Comparison of ENCODE assay signal across 20 cellular contexts in genomic region chr15:90823455-90823974, GRCh38. TPM values are rescaled to one million over a fixed set of nuclear protein-coding genes. Genes with fewer than 3 reads are reported as not detected.
DNase-seq lines count a peak whose midpoint lies in the region; ATAC-seq, FAIRE-seq and TF ChIP-seq lines count a peak whose summit lies in the region.
"Had no signal": no experiment of that assay in that cellular context is flagged by ENCODE, and none has a peak within 500 bp of the region (broad histone marks: within the 10 kb centered on the region; RNA-seq: fewer than 3 reads in every experiment).

No MANE protein-coding gene starts in this region.

- ATAC-seq in T-helper 17 cell (no peak), HG02973 (IDR thresholded peaks at IDR 0.05; ENCODE audit: unreplicated experiment) (no peak)
- no peak for ATAC-seq in activated naive CD4-positive, alpha-beta T cell treated with anti-CD3 and anti-CD28 coated beads, Interleukin-2, amount 50 U/mL, for 72 hours
- ATAC-seq: GM23338 had no signal

- 78% methylated on average over 7 of the region's 7 CpGs for WGBS in hepatocyte (ENCODE audit: low lambda C conversion rate, missing lambda C conversion rate)
- WGBS in small intestine, 3 donors = 26 to 65% (median 35%) methylated on average over 7 of the region's 7 CpGs

- H3K9me2 ChIP-seq in hepatocyte (replicated peaks; ENCODE audit: insufficient read depth) = no peaks in the 10 kb centered on the region

- H3K9me3 Mint-ChIP-seq in T-helper 2 cell treated with Interferon-gamma antibody and Interleukin-4, amounts not matched to agents 5 μg/mL and 100 μg/mL, for 36 hours = no peaks in the 10 kb centered on the region
- H3K9me3 Mint-ChIP-seq in activated naive CD4-positive, alpha-beta T cell treated with anti-CD3 and anti-CD28 coated beads, Interleukin-2, amount 50 U/mL, for 72 hours = peaks cover 3 to 7% of the 10 kb centered on the region in 2 donors

- peak overlapping the region; percentile 10 for H3K27ac Mint-ChIP-seq in T-helper 2 cell treated with Interferon-gamma antibody and Interleukin-4, amounts not matched to agents 5 μg/mL and 100 μg/mL, for 36 hours
- peak overlapping the region; percentile 62 for H3K27ac Mint-ChIP-seq in T-helper 17 cell
- no peak overlapping the region for H3K27ac Mint-ChIP-seq in activated naive CD4-positive, alpha-beta T cell treated with anti-CD3 and anti-CD28 coated beads, Interleukin-2, amount 50 U/mL, for 72 hours
- H3K27ac Mint-ChIP-seq: CD4-positive, CD25-positive, alpha-beta regulatory T cell; GM23338 had no signal

- H3K9me3 ChIP-seq in T-helper 17 cell (ENCODE audit: control insufficient read depth, low read length, poor library complexity, severe bottlenecking) = no peaks in the 10 kb centered on the region
- H3K9me3 ChIP-seq in hepatocyte (ENCODE audit: low read depth) = no peaks in the 10 kb centered on the region
- no peaks in the 10 kb centered on the region for H3K9me3 ChIP-seq in small intestine (ENCODE audit: control insufficient read depth, low read depth)
- H3K9me3 ChIP-seq: Caco-2 had no signal

- H3K27me3 Mint-ChIP-seq in T-helper 2 cell treated with Interferon-gamma antibody and Interleukin-4, amounts not matched to agents 5 μg/mL and 100 μg/mL, for 36 hours (ENCODE audit: low read depth) = no peaks in the 10 kb centered on the region
- no peaks in the 10 kb centered on the region for H3K27me3 Mint-ChIP-seq in T-helper 17 cell

- H3K4me1 ChIP-seq in hepatocyte (ENCODE audit: insufficient read depth) (peaks cover 4% of the 10 kb centered on the region), small intestine (ENCODE audit: control insufficient read depth in 2 of 2, insufficient read depth in 1 of 2, low read depth in 1 of 2, low read length in 1 of 2) (peaks cover 0 to 2% of the 10 kb centered on the region in 2 donors)

- no peak overlapping the region for H3K4me3 Mint-ChIP-seq in T-helper 2 cell treated with Interferon-gamma antibody and Interleukin-4, amounts not matched to agents 5 μg/mL and 100 μg/mL, for 36 hours
- H3K4me3 Mint-ChIP-seq in T-helper 17 cell = no peak overlapping the region
- H3K4me3 Mint-ChIP-seq: CD4-positive, CD25-positive, alpha-beta regulatory T cell; GM23338 had no signal

- no peaks in the 10 kb centered on the region for H3K27me3 ChIP-seq in hepatocyte
- H3K27me3 ChIP-seq in small intestine (ENCODE audit: control insufficient read depth in 2 of 2, insufficient read depth in 2 of 2, low read length in 2 of 2) = no peaks in the 10 kb centered on the region

- DNase-seq in T-helper 2 cell treated with Interferon-gamma antibody and Interleukin-4, amounts not matched to agents 5 μg/mL and 100 μg/mL, for 36 hours (ENCODE audit: low spot score) = no peak
- DNase-seq in T-helper 2 cell (no peak), T-helper 17 cell (no peak), hepatocyte (ENCODE audit: low spot score) (peak; percentile 9), small intestine (peak; percentile 96)
- no peak for DNase-seq in activated naive CD4-positive, alpha-beta T cell treated with anti-CD3 and anti-CD28 coated beads, Interleukin-2, amount 50 U/mL, for 72 hours (ENCODE audit: low spot score in 2 of 2)
- no peak for DNase-seq in activated CD4-positive, alpha-beta T cell treated with anti-CD3 and anti-CD28 coated beads for 1 hour
- DNase-seq: CD4-positive, CD25-positive, alpha-beta regulatory T cell; DMS153; HCEC 1CT; KG1; NCI-H1436; NCI-H1930; NCI-H226; SHP77 had no signal

- H3K36me3 ChIP-seq in hepatocyte (replicated peaks; ENCODE audit: insufficient read depth, low read depth) = no peaks in the 10 kb centered on the region
- H3K36me3 ChIP-seq in small intestine (ENCODE audit: control insufficient read depth in 2 of 2, insufficient read depth in 2 of 2, low read length in 2 of 2) = no peaks in the 10 kb centered on the region

- H3K4me2 ChIP-seq in hepatocyte = no peak overlapping the region
- H3K4me2 ChIP-seq: GM23338 had no signal

- no peaks in the 10 kb centered on the region for H3K79me2 ChIP-seq in hepatocyte

- peaks cover 3% of the 10 kb centered on the region for H3K36me3 Mint-ChIP-seq in T-helper 2 cell treated with Interferon-gamma antibody and Interleukin-4, amounts not matched to agents 5 μg/mL and 100 μg/mL, for 36 hours (ENCODE audit: low read depth)
- H3K36me3 Mint-ChIP-seq in T-helper 17 cell (ENCODE audit: low read depth) = no peaks in the 10 kb centered on the region
- peaks cover 16 to 47% of the 10 kb centered on the region in 2 donors for H3K36me3 Mint-ChIP-seq in activated naive CD4-positive, alpha-beta T cell treated with anti-CD3 and anti-CD28 coated beads, Interleukin-2, amount 50 U/mL, for 72 hours
- H3K36me3 Mint-ChIP-seq: CD4-positive, CD25-positive, alpha-beta regulatory T cell had no signal

- no peak for FAIRE-seq in small intestine (lab: Jason Lieb, UNC)
- FAIRE-seq: GM19239 had no signal

- H4K20me1 ChIP-seq in hepatocyte (ENCODE audit: insufficient read depth, poor library complexity, severe bottlenecking) = no peaks in the 10 kb centered on the region

- H2AFZ ChIP-seq in hepatocyte = no peak overlapping the region
- H2AFZ ChIP-seq: GM23338 had no signal

- H3K4me1 Mint-ChIP-seq in T-helper 2 cell treated with Interferon-gamma antibody and Interleukin-4, amounts not matched to agents 5 μg/mL and 100 μg/mL, for 36 hours (ENCODE audit: low read depth) = peaks cover 42% of the 10 kb centered on the region
- peaks cover 4% of the 10 kb centered on the region for H3K4me1 Mint-ChIP-seq in T-helper 17 cell
- H3K4me1 Mint-ChIP-seq: CD4-positive, CD25-positive, alpha-beta regulatory T cell had no signal

- H3K4me3 ChIP-seq in hepatocyte (no peak overlapping the region), small intestine (ENCODE audit: low read depth in 1 of 2, low read length in 2 of 2) (no peak overlapping the region)
- H3K4me3 ChIP-seq: GM23338 had no signal

- H3K27ac ChIP-seq in hepatocyte (peak overlapping the region; percentile 42), small intestine (ENCODE audit: low read depth in 1 of 2, low read length in 1 of 2) (peak overlapping the region; percentile 38 to 85)
- H3K27ac ChIP-seq: 22Rv1 had no signal

- TF ChIP-seq CTCF in hepatocyte (IDR thresholded peaks at IDR 0.05; ENCODE audit: poor library complexity) = no peak

RNA-seq across cellular contexts. Expression of gene FURIN, which starts 44.9 kb away (rescaled TPM):
- total RNA-seq in T-helper 17 cell (100 to 1,000 TPM; 133 to 260 TPM), hepatocyte (62.6 and 67.9 TPM in 2 replicates)
- polyA plus RNA-seq in hepatocyte (84.6 and 98.9 TPM in 2 replicates), small intestine (10 to 100 TPM; 22.8 to 52.5 (median 24.6) TPM)
- 100 to 1,000 TPM; 381 to 721 TPM for total RNA-seq in activated naive CD4-positive, alpha-beta T cell treated with anti-CD3 and anti-CD28 coated beads, Interleukin-2, amount 50 U/mL, for 72 hours

Comparison
In these comparisons a context has a peak if more than half of its experiments do, and no peak if none do; other contexts are left out.
1. DNase-seq: peak in hepatocyte (single experiment) and small intestine (single experiment); none in T-helper 2 cell treated with Interferon-gamma antibody and Interleukin-4, amounts not matched to agents 5 μg/mL and 100 μg/mL, for 36 hours (single experiment), T-helper 2 cell (0 of 5), T-helper 17 cell (0 of 3), activated naive CD4-positive, alpha-beta T cell treated with anti-CD3 and anti-CD28 coated beads, Interleukin-2, amount 50 U/mL, for 72 hours (0 of 2) and activated CD4-positive, alpha-beta T cell treated with anti-CD3 and anti-CD28 coated beads for 1 hour (single experiment).
2. H3K27ac Mint-ChIP-seq: peak in T-helper 2 cell treated with Interferon-gamma antibody and Interleukin-4, amounts not matched to agents 5 μg/mL and 100 μg/mL, for 36 hours (single experiment) and T-helper 17 cell (single experiment); none in activated naive CD4-positive, alpha-beta T cell treated with anti-CD3 and anti-CD28 coated beads, Interleukin-2, amount 50 U/mL, for 72 hours (0 of 2).